14 cellular contexts compared by ENCODE assay signal in genomic region chr6:21873562-21873961, GRCh38.
DNase-seq lines count a peak whose midpoint lies in the region; ATAC-seq and TF ChIP-seq lines count a peak whose summit lies in the region.
"Had no signal": no experiment of that assay in that cellular context is flagged by ENCODE, and none has a peak within 500 bp of the region (broad histone marks: within the 10 kb centered on the region; RNA-seq: fewer than 3 reads in every experiment).

No MANE protein-coding gene starts in this region.

- peaks cover 3% of the 10 kb centered on the region; the same call in 1 of the 2 replicates for H3K9me3 ChIP-seq in AG04450 (ENCODE audit: control insufficient read depth, insufficient read depth, low read length)
- peaks cover 33% of the 10 kb centered on the region for H3K9me3 ChIP-seq in KOPT-K1 (ENCODE audit: insufficient read depth, low read length, poor library complexity, severe bottlenecking)
- no peaks in the 10 kb centered on the region for H3K9me3 ChIP-seq in left lung
- no peaks in the 10 kb centered on the region for H3K9me3 ChIP-seq in Peyer's patch
- H3K9me3 ChIP-seq: tibial artery had no signal

- CTCF ChIA-PET in AG04450 (lab: Charles Lee), result interaction anchor here (0.9 kb wide), 1 partner anchor 285 kb away, joined by 3 read pairs; no protein-coding TSS in a partner anchor

- intact Hi-C loops in left lung (cut with DNase I), result no loop called here

- TF ChIP-seq CTCF in AG04450 (IDR thresholded peaks at IDR 0.05; ENCODE audit: low read depth, low read length) (no peak), choroid plexus epithelial cell (conservative IDR thresholded peaks at IDR 0.05; ENCODE audit: low read depth, low read length) (no peak), left lung (IDR thresholded peaks at IDR 0.05) (no peak), Peyer's patch (IDR thresholded peaks at IDR 0.05) (no peak)

- H3K4me3 ChIP-seq in AG04450 (ENCODE audit: low read depth, low read length) (no peak overlapping the region), choroid plexus epithelial cell (ENCODE audit: low read depth, low read length) (no peak overlapping the region), left lung (no peak overlapping the region), Peyer's patch (no peak overlapping the region)
- H3K4me3 ChIP-seq: tibial artery had no signal

- H3K27me3 ChIP-seq in AG04450 (ENCODE audit: control insufficient read depth, insufficient read depth, low read length) (no peaks in the 10 kb centered on the region), left lung (no peaks in the 10 kb centered on the region), Peyer's patch (no peaks in the 10 kb centered on the region)
- H3K27me3 ChIP-seq: BE2C, tibial artery had no signal

- POLR2A ChIA-PET in AG04450 (lab: Yijun Ruan, JAX), result interaction anchor here (0.6 to 1.3 kb wide), 2 partner anchors 17 to 85 kb away, joined by 3 to 5 read pairs; no protein-coding TSS in a partner anchor

- H3K4me1 ChIP-seq in left lung (peaks cover 0 to 3% of the 10 kb centered on the region in 2 donors), Peyer's patch (no peaks in the 10 kb centered on the region)
- H3K4me1 ChIP-seq: BE2C had no signal

- H3K27ac ChIP-seq in AG04450 (ENCODE audit: low read depth, low read length) (peak overlapping the region; percentile 31), KOPT-K1 (ENCODE audit: low read depth, low read length, poor library complexity, severe bottlenecking) (peak overlapping the region; percentile 77), left lung (peak overlapping the region in 1 of 2 donors; percentile 33), Peyer's patch (no peak overlapping the region)

- no peak for TF ChIP-seq POLR2A in Peyer's patch (IDR thresholded peaks at IDR 0.05)

- DNase-seq in AG04450 (ENCODE audit: low read depth, low spot score) (peak; percentile 72), choroid plexus epithelial cell (ENCODE audit: low read depth) (peak; percentile 38), left lung (no peak), SKM-1 (lab: John Stamatoyannopoulos, UW; ENCODE audit: unreplicated experiment) (no peak), HUDEP-2 (lab: John Stamatoyannopoulos, UW; ENCODE audit: unreplicated experiment in 76 of 76) (no peak), Peyer's patch (no peak), COLO668 (lab: John Stamatoyannopoulos, UW; ENCODE audit: unreplicated experiment) (no peak)
- DNase-seq: activated CD4-positive, alpha-beta memory T cell treated with anti-CD3 and anti-CD28 coated beads, Interleukin-2, amount 10 ng/mL, durations not matched to agents 7 days and 5 days; activated naive CD4-positive, alpha-beta T cell treated with Interleukin-2 at 50 U/mL for 16 hours; BE2C; NCI-H146; NCI-H82 had no signal

- peak; percentile 68 for ATAC-seq in left lung

- H3K36me3 ChIP-seq in KOPT-K1 (ENCODE audit: insufficient read depth, low read length) (peaks cover 16% of the 10 kb centered on the region; the same call in 1 of the 2 replicates), left lung (no peaks in the 10 kb centered on the region), Peyer's patch (no peaks in the 10 kb centered on the region)
- H3K36me3 ChIP-seq: BE2C, tibial artery had no signal

Comparison
In these comparisons a context has a peak if more than half of its experiments do, and no peak if none do; other contexts are left out.
1. DNase-seq: peak in AG04450 (single experiment) and choroid plexus epithelial cell (single experiment); none in left lung (0 of 2), SKM-1 (single experiment), HUDEP-2 (0 of 76), Peyer's patch (0 of 3) and COLO668 (single experiment).
2. H3K27ac ChIP-seq: peak in AG04450 (single experiment) and KOPT-K1 (single experiment); none in Peyer's patch (0 of 4).